Comparison of ENCODE assay signal across 8 cellular contexts in genomic region chr10:70364001-70364771, GRCh38. TPM values are rescaled to one million over a fixed set of nuclear protein-coding genes. Genes with fewer than 3 reads are reported as not detected.
DNase-seq lines count a peak whose midpoint lies in the region; ATAC-seq and TF ChIP-seq lines count a peak whose summit lies in the region.

No MANE protein-coding gene starts in this region.

- peaks cover 18% of the 10 kb centered on the region for H3K4me1 ChIP-seq in lower lobe of right lung

- TF ChIP-seq CTCF in dorsolateral prefrontal cortex (IDR thresholded peaks at IDR 0.05 in 54 of 56, conservative IDR thresholded peaks at IDR 0.05 in 2 of 56; ENCODE audit: low read depth in 1 of 56, partially characterized antibody in 56 of 56) (peak; percentile 79 to 99 (median 96)), lower lobe of right lung (IDR thresholded peaks at IDR 0.05) (peak; percentile 96)

- H3K27ac ChIP-seq in dorsolateral prefrontal cortex, result peak overlapping the region in 58 of 59 donors; percentile 48 to 93 (median 81)
- peak overlapping the region; percentile 84 for H3K27ac ChIP-seq in lower lobe of right lung

- peak; percentile 89 for ATAC-seq in HG03432 (IDR thresholded peaks at IDR 0.05; ENCODE audit: unreplicated experiment)
- peak; percentile 98 to 99 for ATAC-seq in lower lobe of right lung

- no peaks in the 10 kb centered on the region for H3K9me3 ChIP-seq in lower lobe of right lung

- DNase-seq in AG20443 (ENCODE audit: low spot score), result peak; percentile 95
- peak; percentile 78 for DNase-seq in GM19238 (ENCODE audit: insufficient read length, low spot score)
- peak; percentile 86 for DNase-seq in NCI-H82 (lab: John Stamatoyannopoulos, UW)
- DNase-seq in activated CD4-positive, alpha-beta T cell treated with anti-CD3 and anti-CD28 coated beads, Interleukin-2, amount 50 U/mL, for 48 hours, result peak; percentile 85 to 89
- peak; percentile 81 to 93 (median 90) for DNase-seq in dorsolateral prefrontal cortex
- peak; percentile 95 for DNase-seq in lower lobe of right lung
- DNase-seq in stimulated activated CD4-positive, alpha-beta T cell treated with anti-CD3 and anti-CD28 coated beads, Interleukin-4, amount 100 ng/mL, for 48 hours (ENCODE audit: low read depth in 2 of 2), result peak; percentile 76 to 79

- no peaks in the 10 kb centered on the region for H3K36me3 ChIP-seq in lower lobe of right lung

- no peaks in the 10 kb centered on the region for H3K27me3 ChIP-seq in dorsolateral prefrontal cortex
- no peaks in the 10 kb centered on the region for H3K27me3 ChIP-seq in lower lobe of right lung (ENCODE audit: low read depth)

- peak overlapping the region in 29 of 59 donors; percentile 0 to 44 (median 23) for H3K4me3 ChIP-seq in dorsolateral prefrontal cortex
- H3K4me3 ChIP-seq in lower lobe of right lung, result peak overlapping the region; percentile 24

- intact Hi-C loops in dorsolateral prefrontal cortex (cut with DNase I), result loop anchor here (1.0 to 10.0 kb wide), 5 partner anchors 87 to 217 kb away; partner anchors contain the start of gene TYSND1 (in 1 of the 2)
- intact Hi-C loops in lower lobe of right lung (cut with DNase I), result loop anchor here (10.0 kb wide), 1 partner anchor 139 kb away; no protein-coding TSS in a partner anchor

RNA-seq across cellular contexts. Expression of gene LRRC20, which starts 18.2 kb away (rescaled TPM):
- 10 to 100 TPM; 17.5 to 59.6 (median 37.2) TPM for total RNA-seq in dorsolateral prefrontal cortex
- total RNA-seq in lower lobe of right lung, result 10.0 TPM

RNA-seq across cellular contexts. Expression of gene EIF4EBP2, which starts 39.8 kb away (rescaled TPM):
- total RNA-seq in dorsolateral prefrontal cortex, result 10 to 100 TPM; 28.6 to 91.0 (median 50.9) TPM
- total RNA-seq in lower lobe of right lung, result 77.2 TPM
